ENCODE assay signal across 29 cellular contexts in genomic region chr1:181620183-181620582, GRCh38.
DNase-seq lines count a peak whose midpoint lies in the region; ATAC-seq, FAIRE-seq and TF ChIP-seq lines count a peak whose summit lies in the region.
"Had no signal": no experiment of that assay in that cellular context is flagged by ENCODE, and none has a peak within 500 bp of the region (broad histone marks: within the 10 kb centered on the region; RNA-seq: fewer than 3 reads in every experiment).

No MANE protein-coding gene starts in this region.

- ATAC-seq in GM18858 (IDR thresholded peaks at IDR 0.05; ENCODE audit: unreplicated experiment), result no peak
- no peak for ATAC-seq in GM21786 (IDR thresholded peaks at IDR 0.05; ENCODE audit: unreplicated experiment)
- ATAC-seq: GM12878 had no signal

- no peaks in the 10 kb centered on the region for H3K9me3 Mint-ChIP-seq in MCF 10A (ENCODE audit: unreplicated experiment)

- in situ Hi-C loops in mammary epithelial cell (cut with MboI; ENCODE audit: low sequenced_read_pairs in 2 of 2), result no loop called here

- intact Hi-C loops in mammary epithelial cell (cut with micrococcal nuclease) (no loop called here), MCF 10A (cut with micrococcal nuclease) (no loop called here)

- H3K27me3 ChIP-seq in mammary epithelial cell (ENCODE audit: insufficient read depth, low read length) (no peaks in the 10 kb centered on the region), bronchial epithelial cell (ENCODE audit: control insufficient read depth, insufficient read depth, low read length) (no peaks in the 10 kb centered on the region)
- H3K27me3 ChIP-seq: BE2C, BLaER1 had no signal

- WGBS in mammary epithelial cell (ENCODE audit: low coverage, missing lambda C conversion rate), result 43% methylated on average over 1 of the region's 1 CpG

- H3K36me3 ChIP-seq in mammary epithelial cell (ENCODE audit: insufficient read depth, low read length) (no peaks in the 10 kb centered on the region), bronchial epithelial cell (ENCODE audit: control insufficient read depth, insufficient read depth, low read length) (no peaks in the 10 kb centered on the region)
- H3K36me3 ChIP-seq: BE2C, BLaER1 had no signal

- no peak overlapping the region for H3K4me2 ChIP-seq in mammary epithelial cell (ENCODE audit: insufficient read depth, low read depth, low read length)
- H3K4me2 ChIP-seq: BLaER1 had no signal

- H3K4me1 ChIP-seq in mammary epithelial cell (ENCODE audit: insufficient read depth, low read length), result no peaks in the 10 kb centered on the region
- H3K4me1 ChIP-seq: BE2C, BLaER1 had no signal

- no peak overlapping the region for H3K4me3 Mint-ChIP-seq in MCF 10A (ENCODE audit: unreplicated experiment)
- H3K4me3 Mint-ChIP-seq: CD14-positive monocyte; CD4-positive, alpha-beta memory T cell; CD4-positive, CD25-positive, alpha-beta regulatory T cell; CD8-positive, alpha-beta memory T cell had no signal

- POLR2A ChIA-PET in MCF 10A (lab: Yijun Ruan, JAX), result interaction anchor here (1.0 kb wide), 1 partner anchor 9 kb away, joined by 6 read pairs; no protein-coding TSS in a partner anchor

- no peak for TF ChIP-seq CTCF in mammary epithelial cell (conservative IDR thresholded peaks at IDR 0.05 in 1 of 2, IDR thresholded peaks at IDR 0.05 in 1 of 2; ENCODE audit: extremely low read depth in 1 of 2, insufficient read depth in 1 of 2, low read depth in 1 of 2, low read length in 2 of 2)
- TF ChIP-seq CTCF in MCF 10A (IDR thresholded peaks at IDR 0.05; ENCODE audit: unreplicated experiment), result no peak
- TF ChIP-seq CTCF in bronchial epithelial cell (IDR thresholded peaks at IDR 0.05; ENCODE audit: insufficient read depth, low read length, severe bottlenecking), result no peak

- CTCF ChIA-PET in mammary epithelial cell (lab: Charles Lee; ENCODE audit: low non-redundant PET) (no interaction called here), MCF 10A (lab: Yijun Ruan, JAX) (interaction anchor here (0.5 to 2.1 kb wide), 5 partner anchors 13 to 828 kb away, joined by 3 to 5 read pairs (median 4); no protein-coding TSS in a partner anchor)

- H2AFZ ChIP-seq in mammary epithelial cell (ENCODE audit: low read depth, low read length), result no peak overlapping the region

- H3K27ac ChIP-seq in mammary epithelial cell (ENCODE audit: insufficient read depth, low read depth, low read length) (no peak overlapping the region), caudate nucleus (ENCODE audit: low read depth, low read length) (peak overlapping the region; percentile 33), epithelial cell of prostate (no peak overlapping the region)
- H3K27ac ChIP-seq: BLaER1 had no signal

- H3K9ac ChIP-seq in mammary epithelial cell (ENCODE audit: insufficient read depth, low read length), result no peak overlapping the region
- H3K9ac ChIP-seq: BLaER1 had no signal

- peaks cover 2% of the 10 kb centered on the region for H4K20me1 ChIP-seq in mammary epithelial cell (ENCODE audit: insufficient read depth, low read length)
- H4K20me1 ChIP-seq: BLaER1 had no signal

- H3K4me3 ChIP-seq in mammary epithelial cell (replicated peaks in 1 of 3; ENCODE audit: insufficient read depth in 1 of 3, low read depth in 2 of 3, low read length in 3 of 3) (no peak overlapping the region), bronchial epithelial cell (ENCODE audit: low read depth, low read length) (no peak overlapping the region)
- H3K4me3 ChIP-seq: BLaER1, GM12878 had no signal

- peak; percentile 24 for DNase-seq in mammary epithelial cell
- no peak for DNase-seq in MCF 10A (ENCODE audit: unreplicated experiment)
- peak; percentile 60 for DNase-seq in bronchial epithelial cell (ENCODE audit: low read depth)
- peak in 1 of 61 donors; percentile 16 for DNase-seq in caudate nucleus (lab: John Stamatoyannopoulos, UW)
- peak; percentile 18 for DNase-seq in epithelial cell of prostate (ENCODE audit: low read depth, low spot score)
- DNase-seq in activated T-cell treated with anti-CD3 and anti-CD28 coated beads, Interleukin-2, amount 50 U/mL, for 48 hours, result no peak
- DNase-seq: 8988T; ACHN; BE2C; C1 segment of cervical spinal cord; CD4-positive, alpha-beta memory T cell; CD4-positive, CD25-positive, alpha-beta regulatory T cell; CD8-positive, alpha-beta memory T cell; COR-L47; DMS 273 treated with DMSO at 0.1 percent for 48 hours; DMS153; DMS79; DND-41; EL; GDM1 had no signal

- H3K27ac Mint-ChIP-seq in MCF 10A (ENCODE audit: low read depth, unreplicated experiment), result no peak overlapping the region
- H3K27ac Mint-ChIP-seq: CD14-positive monocyte; CD4-positive, alpha-beta memory T cell; CD4-positive, CD25-positive, alpha-beta regulatory T cell; CD8-positive, alpha-beta memory T cell had no signal

- H3K4me1 Mint-ChIP-seq in MCF 10A (ENCODE audit: insufficient read depth, unreplicated experiment), result no peaks in the 10 kb centered on the region
- H3K4me1 Mint-ChIP-seq: CD14-positive monocyte; CD4-positive, alpha-beta memory T cell; CD4-positive, CD25-positive, alpha-beta regulatory T cell; CD8-positive, alpha-beta memory T cell had no signal

- FAIRE-seq in bronchial epithelial cell (lab: Jason Lieb, UNC), result no peak
- FAIRE-seq: A204.1, GM12878, GM12892, GM18507, GM19239 had no signal

- no TSS peak for BruUV-seq in mammary epithelial cell (replicated peaks; lab: Mats Ljungman, UMichigan)
- no TSS peak for BruUV-seq in MCF 10A (replicated peaks; lab: Mats Ljungman, UMichigan)

- H3K27me3 Mint-ChIP-seq in MCF 10A (ENCODE audit: insufficient read depth, unreplicated experiment), result peaks cover 8% of the 10 kb centered on the region
- H3K27me3 Mint-ChIP-seq: CD4-positive, CD25-positive, alpha-beta regulatory T cell had no signal

- no peaks in the 10 kb centered on the region for H3K36me3 Mint-ChIP-seq in MCF 10A (ENCODE audit: insufficient read depth, unreplicated experiment)
- H3K36me3 Mint-ChIP-seq: CD14-positive monocyte; CD4-positive, CD25-positive, alpha-beta regulatory T cell; CD8-positive, alpha-beta memory T cell had no signal

- H3K9me3 ChIP-seq in mammary epithelial cell (replicated peaks; ENCODE audit: insufficient read depth, low read length), result no peaks in the 10 kb centered on the region
- H3K9me3 ChIP-seq: BE2C, BLaER1 had no signal

- dilution Hi-C loops in mammary epithelial cell (cut with HindIII; ENCODE audit: low sequenced_read_pairs), result no loop called here

- H3K79me2 ChIP-seq in mammary epithelial cell (ENCODE audit: insufficient read depth, low read length), result no peaks in the 10 kb centered on the region

Comparison
In these comparisons a context has a peak if more than half of its experiments do, and no peak if none do; other contexts are left out.
1. DNase-seq: peak in mammary epithelial cell (single experiment), bronchial epithelial cell (single experiment) and epithelial cell of prostate (single experiment); none in MCF 10A (single experiment) and activated T-cell treated with anti-CD3 and anti-CD28 coated beads, Interleukin-2, amount 50 U/mL, for 48 hours (0 of 2).